ENCODE assay signal across 8 cellular contexts in genomic region chr5:140690941-140691924, GRCh38. TPM values are rescaled to one million over a fixed set of nuclear protein-coding genes. Genes with fewer than 3 reads are reported as not detected.
DNase-seq lines count a peak whose midpoint lies in the region; ATAC-seq and TF ChIP-seq lines count a peak whose summit lies in the region.

Gene HARS1 (minus strand): TSS chr5:140691370. CDS start chr5:140691304, 66 bp downstream.
Gene HARS2 (plus strand): TSS chr5:140691455. CDS start chr5:140691649, 194 bp downstream.

- H4K20me1 ChIP-seq in IMR-90 (ENCODE audit: insufficient read depth, low read length), result no peaks in the 10 kb centered on the region
- H4K20me1 ChIP-seq in PC-3 (ENCODE audit: low read length), result no peaks in the 10 kb centered on the region

- peak within 1 kb of the TSS; percentile 93 for H4K5ac ChIP-seq in IMR-90 (ENCODE audit: low read depth, low read length)

- dilution Hi-C loops in IMR-90 (cut with HindIII; ENCODE audit: low sequenced_read_pairs, unreplicated experiment), result no loop called here

- H3K27ac ChIP-seq in IMR-90 (ENCODE audit: insufficient read depth, low read length) (peak within 1 kb of the TSS; percentile 92), PC-3 (ENCODE audit: low read length) (peak within 1 kb of the TSS; percentile 71)

- peak within 1 kb of the TSS; percentile 97 for H3K14ac ChIP-seq in IMR-90 (replicated peaks; ENCODE audit: low read depth, low read length)

- peaks cover 62% of the 10 kb centered on the region for H3K79me2 ChIP-seq in PC-3 (ENCODE audit: low read length)

- DNase-seq in DMS 273 treated with DMSO at 0.1 percent for 48 hours (lab: John Stamatoyannopoulos, UW) (peak; percentile 88), IMR-90 (peak; percentile 95), PC-3 (peak; percentile 94), epithelial cell of proximal tubule (ENCODE audit: low read depth) (peak; percentile 82), mucosa of gallbladder (ENCODE audit: low spot score) (peak; percentile 91)
- peak; percentile 78 for DNase-seq in activated T-cell treated with anti-CD3 and anti-CD28 coated beads, Interleukin-2, amount 50 U/mL, for 1 hour
- DNase-seq in stimulated activated CD8-positive, alpha-beta memory T cell treated with anti-CD3 and anti-CD28 coated beads, Interleukin-4, amount 100 ng/mL, for 4 hours (ENCODE audit: low read depth in 2 of 2, low spot score in 1 of 2), result peak; percentile 60 to 66

- H3K9me1 ChIP-seq in IMR-90 (ENCODE audit: insufficient read depth, low read length), result no peaks in the 10 kb centered on the region

- H3K9ac ChIP-seq in IMR-90 (ENCODE audit: low read depth, low read length) (peak within 1 kb of the TSS; percentile 96), PC-3 (ENCODE audit: low read length) (peak within 1 kb of the TSS; percentile 96)

- 0 out of 2 replicates have a peak, but pooled peaks have one; percentile 5 for TF ChIP-seq CTCF in IMR-90 (conservative IDR thresholded peaks at IDR 0.05; ENCODE audit: low read depth, low read length)
- TF ChIP-seq CTCF in PC-3 (conservative IDR thresholded peaks at IDR 0.05; ENCODE audit: low read depth, low read length), result no peak
- TF ChIP-seq CTCF in epithelial cell of proximal tubule (conservative IDR thresholded peaks at IDR 0.05; ENCODE audit: low read depth, low read length), result no peak

- H2BK120ac ChIP-seq in IMR-90 (ENCODE audit: low read depth, low read length), result peak within 1 kb of the TSS; percentile 73; the same call in 1 of the 2 replicates

- H3K56ac ChIP-seq in IMR-90 (ENCODE audit: extremely low read depth, insufficient read depth, low read length), result peak within 1 kb of the TSS; percentile 89

- H3F3A ChIP-seq in PC-3 (ENCODE audit: low read length, unreplicated experiment), result no peaks in the 10 kb centered on the region

- POLR2A ChIA-PET in IMR-90 (lab: Charles Lee; ENCODE audit: unreplicated experiment), result interaction anchor here (0.6 to 0.9 kb wide), 2 partner anchors 9 to 476 kb away, joined by 3 to 4 read pairs; partner anchors contain the start of gene ZMAT2
- POLR2A ChIA-PET in PC-3 (lab: Charles Lee; ENCODE audit: unreplicated experiment), result interaction anchor here (0.5 to 0.9 kb wide), 7 partner anchors 9 to 346 kb away, joined by 4 to 8 read pairs (median 4); partner anchors contain the start of gene ZMAT2

- TF ChIP-seq POLR2A in IMR-90 (IDR thresholded peaks at IDR 0.05; ENCODE audit: low read depth, low read length), result peak; percentile 84

- peak within 1 kb of the TSS; percentile 46; the same call in 1 of the 3 replicates for H2BK15ac ChIP-seq in IMR-90 (ENCODE audit: low read depth, low read length)

- in situ Hi-C loops in IMR-90 (cut with MboI; ENCODE audit: low sequenced_read_pairs), result loop anchor here (25.0 kb wide), 1 partner anchor 896 kb away; no protein-coding TSS in a partner anchor

- H2BK20ac ChIP-seq in IMR-90 (ENCODE audit: low read depth, low read length), result no peak within 1 kb of the TSS

- no peak; the same call in 1 of the 2 replicates for TF ChIP-seq RAD21 in IMR-90 (IDR thresholded peaks at IDR 0.05; ENCODE audit: low read length)

- H3K36me3 ChIP-seq in IMR-90 (ENCODE audit: control insufficient read depth, insufficient read depth, low read length), result peaks cover 26% of the 10 kb centered on the region
- peaks cover 10% of the 10 kb centered on the region; the same call in 1 of the 2 replicates for H3K36me3 ChIP-seq in PC-3 (ENCODE audit: low read depth, low read length)

- H3K4me2 ChIP-seq in IMR-90 (ENCODE audit: low read depth, low read length) (peak within 1 kb of the TSS; percentile 83), PC-3 (ENCODE audit: low read length) (peak within 1 kb of the TSS; percentile 85)

- H2BK5ac ChIP-seq in IMR-90 (ENCODE audit: low read depth, low read length, poor library complexity, severe bottlenecking), result peak within 1 kb of the TSS; percentile 77

- BruUV-seq in IMR-90 (replicated peaks; lab: Mats Ljungman, UMichigan), result no TSS peak
- no TSS peak for BruUV-seq in PC-3 (replicated peaks; lab: Mats Ljungman, UMichigan)

- intact Hi-C loops in IMR-90 (cut with micrococcal nuclease), result loop anchor here (1.0 to 10.0 kb wide), 2 partner anchors 27 to 446 kb away; partner anchors contain the start of gene WDR55
- intact Hi-C loops in PC-3 (cut with micrococcal nuclease), result loop anchor here (1.0 kb wide), 3 partner anchors 27 to 44 kb away; partner anchors contain the start of genes IK, NDUFA2 and WDR55

- ATAC-seq in GM21528 (IDR thresholded peaks at IDR 0.05; ENCODE audit: low FRiP score, unreplicated experiment), result peak; percentile 99
- peak; percentile 95 for ATAC-seq in IMR-90 (ENCODE audit: low read depth)
- peak; percentile 94 for ATAC-seq in PC-3

- H3K4me3 ChIP-seq in IMR-90 (ENCODE audit: insufficient read depth, low read depth, low read length), result peak within 1 kb of the TSS; percentile 83
- H3K4me3 ChIP-seq in PC-3 (ENCODE audit: low read length), result peak within 1 kb of the TSS; percentile 92
- peak within 1 kb of the TSS; percentile 78 for H3K4me3 ChIP-seq in epithelial cell of proximal tubule (ENCODE audit: low read depth, low read length)

- H3K27me3 ChIP-seq in IMR-90 (ENCODE audit: control insufficient read depth, insufficient read depth, low read length), result no peaks in the 10 kb centered on the region
- H3K27me3 ChIP-seq in PC-3 (ENCODE audit: low read length), result no peaks in the 10 kb centered on the region

- CTCF ChIA-PET in IMR-90 (lab: Yijun Ruan, JAX) (interaction anchor here (0.7 kb wide), 1 partner anchor 29 kb away, joined by 3 read pairs; no protein-coding TSS in a partner anchor), PC-3 (lab: Charles Lee) (interaction anchor here (0.5 to 0.7 kb wide), 2 partner anchors 31 to 144 kb away, joined by 3 read pairs; partner anchors contain the start of gene EIF4EBP3)

- no peaks in the 10 kb centered on the region for H3K9me2 ChIP-seq in PC-3 (replicated peaks; ENCODE audit: low read length)

- H2AK5ac ChIP-seq in IMR-90 (ENCODE audit: low read depth, low read length), result peak within 1 kb of the TSS; percentile 71

- 0% methylated on average over 36 of the region's 61 CpGs; no CpG with 5 or more reads in 1 of the 2 experiments for WGBS in IMR-90 (ENCODE audit: extremely low coverage in 2 of 2, insufficient read length in 1 of 2), 2 experiments

- H2AFZ ChIP-seq in IMR-90 (replicated peaks; ENCODE audit: low read length, poor library complexity) (peak within 1 kb of the TSS; percentile 98), PC-3 (ENCODE audit: low read length) (peak within 1 kb of the TSS; percentile 82)

- peaks cover 46 to 48% of the 10 kb centered on the region in 2 experiments for H3K79me1 ChIP-seq in IMR-90 (ENCODE audit: low read depth in 1 of 2, low read length in 2 of 2)

- H3K18ac ChIP-seq in IMR-90 (ENCODE audit: low read depth, low read length), result peak within 1 kb of the TSS; percentile 43; the same call in 1 of the 2 replicates

- H4K91ac ChIP-seq in IMR-90 (ENCODE audit: insufficient read depth, low read depth, low read length), result peak within 1 kb of the TSS; percentile 91

- H3K4me1 ChIP-seq in IMR-90 (ENCODE audit: control insufficient read depth, insufficient read depth, low read length) (peaks cover 2% of the 10 kb centered on the region; the same call in 1 of the 2 replicates), PC-3 (ENCODE audit: insufficient read depth, low read length) (peaks cover 7% of the 10 kb centered on the region; the same call in 1 of the 2 replicates)

- peak within 1 kb of the TSS; percentile 93 to 98 for H4K8ac ChIP-seq in IMR-90 (ENCODE audit: low read depth in 2 of 2, low read length in 2 of 2)

- H3K9me3 ChIP-seq in IMR-90 (ENCODE audit: control insufficient read depth, insufficient read depth, low read length) (no peaks in the 10 kb centered on the region), PC-3 (ENCODE audit: low read length) (no peaks in the 10 kb centered on the region)

- H3K4ac ChIP-seq in IMR-90 (ENCODE audit: low read depth, low read length), result peak within 1 kb of the TSS; percentile 96

- H2AK9ac ChIP-seq in IMR-90 (replicated peaks; ENCODE audit: low read depth, low read length, poor library complexity), result peak within 1 kb of the TSS; percentile 89

- peak within 1 kb of the TSS; percentile 94 for H3K23ac ChIP-seq in IMR-90 (ENCODE audit: low read depth, low read length)

TF ChIP-seq in IMR-90, 13 proteins besides CTCF, POLR2A, EP300 and RAD21 (continues in another document):
- TF ChIP-seq SMC3 (IDR thresholded peaks at IDR 0.05; ENCODE audit: low read depth, low read length) (no peak), ELK1 (IDR thresholded peaks at IDR 0.05; ENCODE audit: borderline replicate concordance, low read depth, low read length) (peak; percentile 83; the same call in 1 of the 2 replicates), RFX5 (IDR thresholded peaks at IDR 0.05; ENCODE audit: low read depth, low read length) (no peak), FOS (IDR thresholded peaks at IDR 0.05; ENCODE audit: low read depth, low read length) (no peak), MAZ (IDR thresholded peaks at IDR 0.05; ENCODE audit: borderline replicate concordance, low read depth, low read length) (peak; percentile 52; the same call in 1 of the 2 replicates), RCOR1 (IDR thresholded peaks at IDR 0.05; ENCODE audit: insufficient replicate concordance, low read length) (no peak), MXI1 (IDR thresholded peaks at IDR 0.05; ENCODE audit: borderline replicate concordance, low read depth, low read length) (peak; percentile 94)

RNA-seq across cellular contexts. Expression of gene HARS1, which starts in this region (rescaled TPM):
- total RNA-seq in IMR-90 (2012; rRNA removed) (134 and 141 TPM in 2 replicates), PC-3 (2014; rRNA removed) (76.1 and 87.1 TPM in 2 replicates), epithelial cell of proximal tubule (83.0 and 123 TPM in 2 replicates), mucosa of gallbladder (45.5 TPM)
- polyA plus RNA-seq in IMR-90 (2012; rRNA removed), result 89.3 and 97.6 TPM in 2 replicates
- 40.7 and 64.9 TPM in 2 replicates for polyA plus RNA-seq in IMR-90 (2012; cell fraction: cytosol; rRNA removed)
- 52.0 and 145 TPM in 2 replicates for polyA plus RNA-seq in IMR-90 (2012; cell fraction: nucleus; rRNA removed; ENCODE audit: low replicate concordance)

RNA-seq across cellular contexts. Expression of gene HARS2, which starts in this region (rescaled TPM):
- total RNA-seq in IMR-90 (2012; rRNA removed) (30.1 and 36.9 TPM in 2 replicates), PC-3 (2014; rRNA removed) (23.3 and 29.7 TPM in 2 replicates), epithelial cell of proximal tubule (33.9 and 39.5 TPM in 2 replicates), mucosa of gallbladder (30.5 TPM)
- 26.5 and 33.0 TPM in 2 replicates for polyA plus RNA-seq in IMR-90 (2012; rRNA removed)
- 10.4 and 14.4 TPM in 2 replicates for polyA plus RNA-seq in IMR-90 (2012; cell fraction: cytosol; rRNA removed)
- 23.6 and 63.1 TPM in 2 replicates for polyA plus RNA-seq in IMR-90 (2012; cell fraction: nucleus; rRNA removed; ENCODE audit: low replicate concordance)

Comparison
In these comparisons a context has a peak if more than half of its experiments do, and no peak if none do; other contexts are left out.
1. Peak in every context shown above with its lines: DNase-seq, ATAC-seq, H3K4me3 ChIP-seq and H3K27ac ChIP-seq.